ENCODE assay signal across 10 cellular contexts in genomic region chr2:213065583-213066444, GRCh38.
DNase-seq lines count a peak whose midpoint lies in the region; ATAC-seq and TF ChIP-seq lines count a peak whose summit lies in the region.
"Had no signal": no experiment of that assay in that cellular context is flagged by ENCODE, and none has a peak within 500 bp of the region (broad histone marks: within the 10 kb centered on the region; RNA-seq: fewer than 3 reads in every experiment).

No MANE protein-coding gene starts in this region.

- H3K27me3 Mint-ChIP-seq in T-cell, result no peaks in the 10 kb centered on the region
- H3K27me3 Mint-ChIP-seq in glutamatergic neuron (ENCODE audit: unreplicated experiment), result no peaks in the 10 kb centered on the region

- H3K36me3 ChIP-seq in smooth muscle cell (ENCODE audit: low read depth) (no peaks in the 10 kb centered on the region), MM.1S (replicated peaks; ENCODE audit: insufficient read depth, low read length) (no peaks in the 10 kb centered on the region)
- H3K36me3 ChIP-seq: ovary had no signal

- H3K9ac ChIP-seq in smooth muscle cell (ENCODE audit: low read depth) (no peak overlapping the region), MM.1S (ENCODE audit: low read length) (no peak overlapping the region)

- peak; percentile 39 for DNase-seq in NCI-H1436 (lab: John Stamatoyannopoulos, UW)
- no peak for DNase-seq in NCI-H1436 treated with DMSO at 0.1 percent for 48 hours (lab: John Stamatoyannopoulos, UW)
- peak in 11 of 34 experiments; percentile 1 to 20 (median 9) for DNase-seq in T-cell
- peak; percentile 17 for DNase-seq in glutamatergic neuron
- no peak for DNase-seq in smooth muscle cell (lab: John Stamatoyannopoulos, UW; ENCODE audit: unreplicated experiment)
- DNase-seq in foreskin melanocyte, result no peak
- no peak for DNase-seq in MM.1S

- H2AFZ ChIP-seq in smooth muscle cell (ENCODE audit: low read depth), result no peak overlapping the region
- no peak overlapping the region for H2AFZ ChIP-seq in MM.1S (ENCODE audit: low read length)

- H4K20me1 ChIP-seq in smooth muscle cell (ENCODE audit: low read depth) (no peaks in the 10 kb centered on the region), MM.1S (ENCODE audit: insufficient read depth, low read length) (no peaks in the 10 kb centered on the region)

- H3K9me3 ChIP-seq in smooth muscle cell (replicated peaks; ENCODE audit: low read depth) (no peaks in the 10 kb centered on the region), MM.1S (replicated peaks; ENCODE audit: insufficient read depth, low read length) (no peaks in the 10 kb centered on the region)
- H3K9me3 ChIP-seq: ovary had no signal

- no peak for TF ChIP-seq CTCF in glutamatergic neuron (IDR thresholded peaks at IDR 0.05; ENCODE audit: partially characterized antibody, unreplicated experiment)
- TF ChIP-seq CTCF in smooth muscle cell (IDR thresholded peaks at IDR 0.05; ENCODE audit: borderline replicate concordance, insufficient read depth, poor library complexity, severe bottlenecking), result no peak
- TF ChIP-seq CTCF in MM.1S (IDR thresholded peaks at IDR 0.05; ENCODE audit: low read length), result no peak

- POLR2A ChIA-PET in T-cell (lab: Charles Lee), result no interaction called here

- H3K4me1 ChIP-seq in smooth muscle cell (ENCODE audit: low read depth) (peaks cover 8% of the 10 kb centered on the region), MM.1S (ENCODE audit: low read length) (no peaks in the 10 kb centered on the region; the same call in 1 of the 2 replicates)

- no peaks in the 10 kb centered on the region for H3K36me3 Mint-ChIP-seq in T-cell
- no peaks in the 10 kb centered on the region for H3K36me3 Mint-ChIP-seq in glutamatergic neuron (ENCODE audit: unreplicated experiment)

- H3K9me3 Mint-ChIP-seq in T-cell (no peaks in the 10 kb centered on the region), glutamatergic neuron (ENCODE audit: unreplicated experiment) (no peaks in the 10 kb centered on the region)

- peak overlapping the region; percentile 9 to 25 for H3K27ac Mint-ChIP-seq in T-cell
- no peak overlapping the region for H3K27ac Mint-ChIP-seq in glutamatergic neuron (ENCODE audit: unreplicated experiment)

- H3K9me2 ChIP-seq in MM.1S (replicated peaks; ENCODE audit: insufficient read depth, low read length), result 0 out of 2 replicates have a peak, but pooled peaks cover 2% of the 10 kb centered on the region

- H3K4me3 ChIP-seq in smooth muscle cell (no peak overlapping the region), MM.1S (ENCODE audit: low read length) (no peak overlapping the region)
- H3K4me3 ChIP-seq: ovary had no signal

- H3K4me2 ChIP-seq in smooth muscle cell, result peak overlapping the region; percentile 55
- H3K4me2 ChIP-seq in MM.1S (ENCODE audit: low read depth, low read length), result no peak overlapping the region

- ATAC-seq in HG03066 (IDR thresholded peaks at IDR 0.05; ENCODE audit: low read depth, unreplicated experiment) (peak; percentile 46), T-cell (replicated peaks in 1 of 4) (peak; percentile 55 to 78 (median 76))

- H3F3A ChIP-seq in smooth muscle cell (ENCODE audit: low read depth) (no peaks in the 10 kb centered on the region), MM.1S (ENCODE audit: insufficient read depth, low read length) (no peaks in the 10 kb centered on the region)

- H3K27me3 ChIP-seq in smooth muscle cell (ENCODE audit: low read depth) (no peaks in the 10 kb centered on the region), MM.1S (replicated peaks; ENCODE audit: insufficient read depth, low read length) (no peaks in the 10 kb centered on the region)
- H3K27me3 ChIP-seq: ovary had no signal

- peaks cover 41 to 54% (median 42%) of the 10 kb centered on the region in 3 donors for H3K4me1 Mint-ChIP-seq in T-cell
- H3K4me1 Mint-ChIP-seq in glutamatergic neuron (ENCODE audit: low read depth, unreplicated experiment), result peaks cover 5% of the 10 kb centered on the region

- H3K27ac ChIP-seq in smooth muscle cell (ENCODE audit: low read depth) (no peak overlapping the region), MM.1S (ENCODE audit: low read length) (no peak overlapping the region)
- H3K27ac ChIP-seq: 22Rv1, ovary had no signal

- H3K79me2 ChIP-seq in smooth muscle cell (ENCODE audit: low read depth), result no peaks in the 10 kb centered on the region
- H3K79me2 ChIP-seq in MM.1S (ENCODE audit: low read length), result no peaks in the 10 kb centered on the region

- CTCF ChIA-PET in T-cell (lab: Charles Lee), result no interaction called here

- 48% methylated on average over 8 of the region's 8 CpGs for WGBS in smooth muscle cell (ENCODE audit: low lambda C conversion rate)

- H3K4me3 Mint-ChIP-seq in T-cell (peak overlapping the region; percentile 21 to 65 (median 39)), glutamatergic neuron (ENCODE audit: unreplicated experiment) (no peak overlapping the region)

Comparison
In these comparisons a context has a peak if more than half of its experiments do, and no peak if none do; other contexts are left out.
1. DNase-seq: peak in NCI-H1436 (single experiment) and glutamatergic neuron (single experiment); none in NCI-H1436 treated with DMSO at 0.1 percent for 48 hours (single experiment), smooth muscle cell (single experiment), foreskin melanocyte (single experiment) and MM.1S (single experiment).